1 cellular context compared by ENCODE assay signal in genomic region chr17:29590261-29590978, GRCh38.
A peak's percentile ranks its signal among the peaks of the same experiment; 100 is the strongest.
TF ChIP-seq lines count a peak whose summit lies in the region.

No MANE protein-coding gene starts in this region.

TF ChIP-seq in HEK293, 187 proteins besides CTCF, POLR2A, EP300 and RAD21 (continued from another document):
- TF ChIP-seq ZSCAN18 (tag by site-specific recombination; IDR thresholded peaks at IDR 0.05) (no peak), ZXDB (tag by site-specific recombination; IDR thresholded peaks at IDR 0.05) (no peak), ZNF132 (tag by site-specific recombination; IDR thresholded peaks at IDR 0.05; ENCODE audit: borderline replicate concordance) (no peak), ZFP3 (tag by site-specific recombination; IDR thresholded peaks at IDR 0.05; ENCODE audit: low read depth) (no peak), GFI1B (tag by site-specific recombination; IDR thresholded peaks at IDR 0.05) (peak; percentile 89), GLIS2 (tag by site-specific recombination; IDR thresholded peaks at IDR 0.05) (peak; percentile 68), HOXA7 (CRISPR knock-in tag; IDR thresholded peaks at IDR 0.05; ENCODE audit: borderline replicate concordance) (no peak), ZNF561 (tag by site-specific recombination; IDR thresholded peaks at IDR 0.05; ENCODE audit: borderline replicate concordance) (no peak), OVOL3 (tag by site-specific recombination; IDR thresholded peaks at IDR 0.05) (no peak), ZNF2 (tag by site-specific recombination; IDR thresholded peaks at IDR 0.05) (no peak), YY2 (tag by site-specific recombination; IDR thresholded peaks at IDR 0.05) (no peak), ZNF596 (tag by site-specific recombination; IDR thresholded peaks at IDR 0.05) (no peak), KLF9 (tag by site-specific recombination; IDR thresholded peaks at IDR 0.05; ENCODE audit: low read depth) (no peak), PRDM6 (tag by site-specific recombination; IDR thresholded peaks at IDR 0.05) (no peak), SP3 (tag by site-specific recombination; IDR thresholded peaks at IDR 0.05) (no peak), KLF10 (tag by site-specific recombination; IDR thresholded peaks at IDR 0.05) (no peak), GLI2 (tag by site-specific recombination; IDR thresholded peaks at IDR 0.05; ENCODE audit: borderline replicate concordance, low read depth) (no peak), ZNF140 (tag by site-specific recombination; IDR thresholded peaks at IDR 0.05) (no peak), ZNF324 (tag by site-specific recombination; IDR thresholded peaks at IDR 0.05) (no peak), ZNF639 (tag by site-specific recombination; IDR thresholded peaks at IDR 0.05) (no peak), ZBTB44 (tag by site-specific recombination; IDR thresholded peaks at IDR 0.05) (peak; percentile 24), ZSCAN23 (tag by site-specific recombination; IDR thresholded peaks at IDR 0.05) (no peak)
